In the genomic region with DNA sequence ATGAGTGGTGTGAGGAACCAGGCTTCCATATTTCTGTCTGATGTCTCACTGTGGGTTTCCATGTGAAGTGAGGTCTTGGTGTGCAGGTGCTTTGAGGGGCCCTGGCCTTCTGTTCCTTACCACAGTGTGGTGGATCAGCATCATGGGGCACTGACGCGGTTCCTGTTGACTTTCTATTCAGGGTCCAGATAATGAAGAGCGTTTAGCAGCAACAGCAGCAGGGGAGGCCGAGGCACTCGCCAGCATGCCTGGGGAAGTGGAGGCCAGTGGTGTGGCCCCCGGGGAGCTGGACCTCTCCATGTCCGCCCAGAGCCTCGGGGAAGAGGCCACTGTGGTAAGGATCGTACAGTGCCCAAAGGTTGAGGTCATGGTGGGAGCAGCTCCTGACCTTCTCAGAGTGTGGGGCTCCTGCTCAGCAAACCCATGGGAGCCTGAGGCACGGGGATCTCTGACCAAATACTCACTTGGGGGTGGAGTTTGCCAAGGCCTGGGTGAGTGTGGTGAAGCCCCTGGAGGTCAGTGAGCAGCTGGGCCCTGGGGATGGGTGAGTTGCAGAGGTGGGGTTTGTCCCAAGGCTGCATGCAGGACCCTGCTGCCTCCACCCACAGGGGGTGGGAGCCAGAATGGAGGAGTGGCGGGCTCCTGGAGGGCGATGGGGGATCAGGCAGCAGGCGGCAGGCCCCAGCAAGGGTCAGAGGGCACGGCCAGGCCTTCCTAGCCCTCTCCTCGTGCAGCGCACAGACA, we compare ENCODE assay signal across 1 cellular context.
TF ChIP-seq lines count a peak whose summit lies in the region.

No MANE protein-coding gene starts in this region.

TF ChIP-seq in IMR-90, 13 proteins besides CTCF, POLR2A, EP300 and RAD21 (continued from another document):
- no peak for TF ChIP-seq RCOR1 (IDR thresholded peaks at IDR 0.05; ENCODE audit: insufficient replicate concordance, low read length)
- TF ChIP-seq RFX5 (IDR thresholded peaks at IDR 0.05; ENCODE audit: low read depth, low read length) = no peak
- TF ChIP-seq MXI1 (IDR thresholded peaks at IDR 0.05; ENCODE audit: borderline replicate concordance, low read depth, low read length) = no peak
- TF ChIP-seq CEBPB (IDR thresholded peaks at IDR 0.05; ENCODE audit: low read depth, low read length) = no peak
- no peak for TF ChIP-seq MAFK (IDR thresholded peaks at IDR 0.05; ENCODE audit: low read depth, low read length)
- TF ChIP-seq SMC3 (IDR thresholded peaks at IDR 0.05; ENCODE audit: low read depth, low read length) = no peak
- TF ChIP-seq BHLHE40 (IDR thresholded peaks at IDR 0.05; ENCODE audit: low read depth, low read length) = no peak
- TF ChIP-seq, protein P1, sequence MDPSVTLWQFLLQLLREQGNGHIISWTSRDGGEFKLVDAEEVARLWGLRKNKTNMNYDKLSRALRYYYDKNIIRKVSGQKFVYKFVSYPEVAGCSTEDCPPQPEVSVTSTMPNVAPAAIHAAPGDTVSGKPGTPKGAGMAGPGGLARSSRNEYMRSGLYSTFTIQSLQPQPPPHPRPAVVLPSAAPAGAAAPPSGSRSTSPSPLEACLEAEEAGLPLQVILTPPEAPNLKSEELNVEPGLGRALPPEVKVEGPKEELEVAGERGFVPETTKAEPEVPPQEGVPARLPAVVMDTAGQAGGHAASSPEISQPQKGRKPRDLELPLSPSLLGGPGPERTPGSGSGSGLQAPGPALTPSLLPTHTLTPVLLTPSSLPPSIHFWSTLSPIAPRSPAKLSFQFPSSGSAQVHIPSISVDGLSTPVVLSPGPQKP (IDR thresholded peaks at IDR 0.05; ENCODE audit: borderline replicate concordance, low read depth, low read length) = no peak
- no peak for TF ChIP-seq FOS (IDR thresholded peaks at IDR 0.05; ENCODE audit: low read depth, low read length)
- TF ChIP-seq, protein P2, sequence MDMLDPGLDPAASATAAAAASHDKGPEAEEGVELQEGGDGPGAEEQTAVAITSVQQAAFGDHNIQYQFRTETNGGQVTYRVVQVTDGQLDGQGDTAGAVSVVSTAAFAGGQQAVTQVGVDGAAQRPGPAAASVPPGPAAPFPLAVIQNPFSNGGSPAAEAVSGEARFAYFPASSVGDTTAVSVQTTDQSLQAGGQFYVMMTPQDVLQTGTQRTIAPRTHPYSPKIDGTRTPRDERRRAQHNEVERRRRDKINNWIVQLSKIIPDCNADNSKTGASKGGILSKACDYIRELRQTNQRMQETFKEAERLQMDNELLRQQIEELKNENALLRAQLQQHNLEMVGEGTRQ (IDR thresholded peaks at IDR 0.05; ENCODE audit: low read depth, low read length) = no peak
